Comparison of ENCODE assay signal across 17 cellular contexts in the genomic region with DNA sequence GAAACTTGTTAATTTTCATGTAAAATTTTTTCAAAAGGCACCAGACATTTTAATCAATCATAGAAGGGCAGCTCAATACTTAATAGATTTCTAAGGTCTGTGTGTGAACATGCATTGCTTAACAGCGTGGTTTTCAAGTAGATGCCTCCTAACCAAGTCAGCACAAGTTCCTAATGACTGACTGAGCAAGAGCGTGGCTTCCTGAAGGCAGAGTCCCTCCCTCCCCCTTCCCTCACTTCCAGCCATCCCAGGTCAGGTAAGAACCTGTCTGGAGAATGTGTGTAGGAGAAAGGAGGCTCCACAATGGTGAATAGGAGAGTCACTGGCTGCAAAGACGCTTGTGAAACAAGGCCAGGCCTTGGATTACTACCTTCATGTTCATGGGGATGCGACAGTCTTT. TPM values are rescaled to one million over a fixed set of nuclear protein-coding genes. Genes with fewer than 3 reads are reported as not detected.
DNase-seq lines count a peak whose midpoint lies in the region; ATAC-seq and TF ChIP-seq lines count a peak whose summit lies in the region.
"Had no signal": no experiment of that assay in that cellular context is flagged by ENCODE, and none has a peak within 500 bp of the region (broad histone marks: within the 10 kb centered on the region; RNA-seq: fewer than 3 reads in every experiment).

No MANE protein-coding gene starts in this region.

- H3K4me1 ChIP-seq in IMR-90 (ENCODE audit: control insufficient read depth, insufficient read depth, low read length): no peaks in the 10 kb centered on the region
- H3K4me1 ChIP-seq in endodermal cell (ENCODE audit: control insufficient read depth, insufficient read depth, low read length): no peaks in the 10 kb centered on the region

- TF ChIP-seq POLR2A in IMR-90 (IDR thresholded peaks at IDR 0.05; ENCODE audit: low read depth, low read length): no peak

- H3K27ac Mint-ChIP-seq in MCF 10A (ENCODE audit: low read depth, unreplicated experiment): peak overlapping the region; percentile 81
- H3K27ac Mint-ChIP-seq in T-helper 17 cell: no peak overlapping the region
- H3K27ac Mint-ChIP-seq in endodermal cell: no peak overlapping the region
- H3K27ac Mint-ChIP-seq: activated naive CD4-positive, alpha-beta T cell treated with anti-CD3 and anti-CD28 coated beads, Interleukin-2, amount 50 U/mL, for 24 hours; dendritic cell treated with granulocyte-macrophage colony-stimulating factor and Interleukin-4, amounts not matched to agents 40 ng/mL and 50 ng/mL, for 4 days had no signal

- TF ChIP-seq CTCF in IMR-90 (conservative IDR thresholded peaks at IDR 0.05; ENCODE audit: low read depth, low read length): no peak
- no peak for TF ChIP-seq CTCF in MCF 10A (IDR thresholded peaks at IDR 0.05; ENCODE audit: unreplicated experiment)
- no peak for TF ChIP-seq CTCF in kidney epithelial cell (IDR thresholded peaks at IDR 0.05; ENCODE audit: insufficient read depth, low read length, poor library complexity, severe bottlenecking)
- no peak for TF ChIP-seq CTCF in endodermal cell (conservative IDR thresholded peaks at IDR 0.05)

- no peaks in the 10 kb centered on the region for H4K20me1 ChIP-seq in IMR-90 (ENCODE audit: insufficient read depth, low read length)

- H3K4me3 ChIP-seq in IMR-90 (ENCODE audit: insufficient read depth, low read depth, low read length) (no peak overlapping the region), kidney epithelial cell (ENCODE audit: low read depth, low read length) (no peak overlapping the region), endodermal cell (ENCODE audit: low read length) (no peak overlapping the region)
- H3K4me3 ChIP-seq: thoracic aorta had no signal

- ATAC-seq in IMR-90 (ENCODE audit: low read depth) (no peak), T-helper 17 cell (no peak)

- H2BK15ac ChIP-seq in IMR-90 (ENCODE audit: low read depth, low read length): no peak overlapping the region

- H2AK5ac ChIP-seq in IMR-90 (ENCODE audit: low read depth, low read length): no peak overlapping the region

- H3K36me3 Mint-ChIP-seq in MCF 10A (ENCODE audit: insufficient read depth, unreplicated experiment): no peaks in the 10 kb centered on the region
- no peaks in the 10 kb centered on the region for H3K36me3 Mint-ChIP-seq in T-helper 17 cell (ENCODE audit: low read depth)
- no peaks in the 10 kb centered on the region for H3K36me3 Mint-ChIP-seq in endodermal cell (ENCODE audit: low read depth)
- H3K36me3 Mint-ChIP-seq: activated naive CD4-positive, alpha-beta T cell treated with anti-CD3 and anti-CD28 coated beads, Interleukin-2, amount 50 U/mL, for 24 hours had no signal

- in situ Hi-C loops in IMR-90 (cut with MboI; ENCODE audit: low sequenced_read_pairs): loop anchor here (25.0 kb wide), 1 partner anchor 999 kb away; no protein-coding TSS in a partner anchor

- no peak overlapping the region for H4K5ac ChIP-seq in IMR-90 (ENCODE audit: low read depth, low read length)

- no peak overlapping the region for H4K8ac ChIP-seq in IMR-90 (ENCODE audit: low read depth in 2 of 2, low read length in 2 of 2)

- H3K9me3 ChIP-seq in IMR-90 (ENCODE audit: control insufficient read depth, insufficient read depth, low read length) (no peaks in the 10 kb centered on the region), T-helper 17 cell (ENCODE audit: control insufficient read depth, low read length, poor library complexity, severe bottlenecking) (no peaks in the 10 kb centered on the region), endodermal cell (ENCODE audit: control insufficient read depth, low read length) (peaks cover 4% of the 10 kb centered on the region)
- H3K9me3 ChIP-seq: thoracic aorta had no signal

- no peak for TF ChIP-seq RAD21 in IMR-90 (IDR thresholded peaks at IDR 0.05; ENCODE audit: low read length)

- DNase-seq in AG08396 (ENCODE audit: low spot score) (peak; percentile 34), IMR-90 (peak; percentile 27), MCF 10A (ENCODE audit: unreplicated experiment) (peak; percentile 91), kidney epithelial cell (ENCODE audit: low read depth) (peak; percentile 57), T-helper 17 cell (no peak), epidermal melanocyte (ENCODE audit: insufficient read length, low spot score) (no peak), endodermal cell (no peak)
- DNase-seq in activated T-cell treated with anti-CD3 and anti-CD28 coated beads, Interleukin-2, amount 50 U/mL, for 1 hour: no peak
- DNase-seq: NCI-H510A treated with DMSO at 0.1 percent for 48 hours, RPMI8226, T-helper 9 cell had no signal

- H3K27ac ChIP-seq in IMR-90 (ENCODE audit: insufficient read depth, low read length) (no peak overlapping the region), endodermal cell (ENCODE audit: low read depth, low read length) (no peak overlapping the region)
- H3K27ac ChIP-seq: thoracic aorta had no signal

- H3K14ac ChIP-seq in IMR-90 (replicated peaks; ENCODE audit: low read depth, low read length): no peak overlapping the region

- H3K4me2 ChIP-seq in IMR-90 (ENCODE audit: low read depth, low read length): no peak overlapping the region

- no peak overlapping the region for H2BK20ac ChIP-seq in IMR-90 (ENCODE audit: low read depth, low read length)

- H3K9ac ChIP-seq in IMR-90 (ENCODE audit: low read depth, low read length) (no peak overlapping the region), endodermal cell (ENCODE audit: extremely low read depth, low read length, poor library complexity, severe bottlenecking) (no peak overlapping the region)

- BruUV-seq in IMR-90 (replicated peaks; lab: Mats Ljungman, UMichigan) (no TSS peak), MCF 10A (replicated peaks; lab: Mats Ljungman, UMichigan) (no TSS peak)

- H3K4ac ChIP-seq in IMR-90 (ENCODE audit: low read depth, low read length): no peak overlapping the region

- intact Hi-C loops in IMR-90 (cut with micrococcal nuclease): no loop called here
- intact Hi-C loops in MCF 10A (cut with micrococcal nuclease): no loop called here

- peaks cover 7% of the 10 kb centered on the region for H3K4me1 Mint-ChIP-seq in MCF 10A (ENCODE audit: insufficient read depth, unreplicated experiment)
- no peaks in the 10 kb centered on the region for H3K4me1 Mint-ChIP-seq in T-helper 17 cell
- H3K4me1 Mint-ChIP-seq in endodermal cell: peaks cover 6% of the 10 kb centered on the region
- H3K4me1 Mint-ChIP-seq: activated naive CD4-positive, alpha-beta T cell treated with anti-CD3 and anti-CD28 coated beads, Interleukin-2, amount 50 U/mL, for 24 hours had no signal

- H2BK5ac ChIP-seq in IMR-90 (ENCODE audit: low read depth, low read length, poor library complexity, severe bottlenecking): no peak overlapping the region

- CTCF ChIA-PET in IMR-90 (lab: Yijun Ruan, JAX) (interaction anchor here (1.4 kb wide), 1 partner anchor 8 kb away, joined by 4 read pairs; no protein-coding TSS in a partner anchor), MCF 10A (lab: Yijun Ruan, JAX) (interaction anchor here (0.8 to 5.1 kb wide), 13 partner anchors 8 to 751 kb away, joined by 3 to 40 read pairs (median 4); no protein-coding TSS in a partner anchor)

- no CpG with 5 or more reads among the region's 4 CpGs for WGBS in IMR-90 (ENCODE audit: extremely low coverage in 2 of 2, insufficient read length in 1 of 2), 2 experiments
- WGBS in endodermal cell (ENCODE audit: insufficient coverage in 1 of 2, insufficient read length in 1 of 2), 2 experiments: 83 to 91% methylated on average over 2 to 4 of the region's 4 CpGs

- dilution Hi-C loops in IMR-90 (cut with HindIII; ENCODE audit: low sequenced_read_pairs, unreplicated experiment): no loop called here

- no peak overlapping the region for H2BK120ac ChIP-seq in IMR-90 (ENCODE audit: low read depth, low read length)

- H3K27me3 Mint-ChIP-seq in MCF 10A (ENCODE audit: insufficient read depth, unreplicated experiment) (no peaks in the 10 kb centered on the region), T-helper 17 cell (peaks cover 27% of the 10 kb centered on the region), endodermal cell (ENCODE audit: insufficient read depth) (no peaks in the 10 kb centered on the region)
- H3K27me3 Mint-ChIP-seq: dendritic cell treated with granulocyte-macrophage colony-stimulating factor and Interleukin-4, amounts not matched to agents 40 ng/mL and 50 ng/mL, for 4 days had no signal

- H2AFZ ChIP-seq in IMR-90 (replicated peaks; ENCODE audit: low read length, poor library complexity): no peak overlapping the region

- no peak overlapping the region for H3K23ac ChIP-seq in IMR-90 (ENCODE audit: low read depth, low read length)

- H3K36me3 ChIP-seq in IMR-90 (ENCODE audit: control insufficient read depth, insufficient read depth, low read length): no peaks in the 10 kb centered on the region
- H3K36me3 ChIP-seq in kidney epithelial cell (ENCODE audit: control insufficient read depth, insufficient read depth, low read length): no peaks in the 10 kb centered on the region
- no peaks in the 10 kb centered on the region for H3K36me3 ChIP-seq in endodermal cell (ENCODE audit: control insufficient read depth, insufficient read depth, low read length)
- H3K36me3 ChIP-seq: thoracic aorta had no signal

- no peak overlapping the region for H3K18ac ChIP-seq in IMR-90 (ENCODE audit: low read depth, low read length)

- H4K91ac ChIP-seq in IMR-90 (ENCODE audit: insufficient read depth, low read depth, low read length): no peak overlapping the region

- POLR2A ChIA-PET in IMR-90 (lab: Charles Lee; ENCODE audit: unreplicated experiment) (no interaction called here), MCF 10A (lab: Yijun Ruan, JAX) (interaction anchor here (0.6 to 1.8 kb wide), 8 partner anchors 9 to 887 kb away, joined by 3 to 6 read pairs (median 4); no protein-coding TSS in a partner anchor)

- H2AK9ac ChIP-seq in IMR-90 (replicated peaks; ENCODE audit: low read depth, low read length, poor library complexity): no peak overlapping the region

- peak overlapping the region; percentile 54 for H3K4me3 Mint-ChIP-seq in MCF 10A (ENCODE audit: unreplicated experiment)
- H3K4me3 Mint-ChIP-seq in T-helper 17 cell: no peak overlapping the region
- H3K4me3 Mint-ChIP-seq in endodermal cell: no peak overlapping the region
- H3K4me3 Mint-ChIP-seq: activated naive CD4-positive, alpha-beta T cell treated with anti-CD3 and anti-CD28 coated beads, Interleukin-2, amount 50 U/mL, for 24 hours; dendritic cell treated with granulocyte-macrophage colony-stimulating factor and Interleukin-4, amounts not matched to agents 40 ng/mL and 50 ng/mL, for 4 days had no signal

- H3K9me3 Mint-ChIP-seq in MCF 10A (ENCODE audit: unreplicated experiment): no peaks in the 10 kb centered on the region
- peaks cover 3% of the 10 kb centered on the region for H3K9me3 Mint-ChIP-seq in endodermal cell
- H3K9me3 Mint-ChIP-seq: activated naive CD4-positive, alpha-beta T cell treated with anti-CD3 and anti-CD28 coated beads, Interleukin-2, amount 50 U/mL, for 24 hours; dendritic cell treated with granulocyte-macrophage colony-stimulating factor and Interleukin-4, amounts not matched to agents 40 ng/mL and 50 ng/mL, for 4 days had no signal

- H3K27me3 ChIP-seq in IMR-90 (ENCODE audit: control insufficient read depth, insufficient read depth, low read length): peaks cover 4% of the 10 kb centered on the region; the same call in 1 of the 2 replicates
- no peaks in the 10 kb centered on the region for H3K27me3 ChIP-seq in kidney epithelial cell (ENCODE audit: control insufficient read depth, insufficient read depth, low read length)
- no peaks in the 10 kb centered on the region for H3K27me3 ChIP-seq in endodermal cell (ENCODE audit: control insufficient read depth, insufficient read depth, low read length, poor library complexity, severe bottlenecking)

- no peaks in the 10 kb centered on the region for H3K79me1 ChIP-seq in IMR-90 (ENCODE audit: low read depth in 1 of 2, low read length in 2 of 2)

- H3K9me1 ChIP-seq in IMR-90 (ENCODE audit: insufficient read depth, low read length): no peaks in the 10 kb centered on the region

- H3K56ac ChIP-seq in IMR-90 (ENCODE audit: extremely low read depth, insufficient read depth, low read length): no peak overlapping the region

RNA-seq across cellular contexts. Expression of a gene that starts 33.5 kb away (rescaled TPM):
- total RNA-seq in IMR-90 (2012; rRNA removed): not detected in 2 replicates
- not detected in 2 replicates for polyA plus RNA-seq in IMR-90 (2012; rRNA removed)
- not detected in 2 replicates for polyA plus RNA-seq in IMR-90 (2012; cell fraction: cytosol; rRNA removed)
- polyA plus RNA-seq in IMR-90 (2012; cell fraction: nucleus; rRNA removed; ENCODE audit: low replicate concordance): not detected in 2 replicates
- not detected in 2 replicates for total RNA-seq in MCF 10A (2022)
- total RNA-seq in kidney epithelial cell: not detected in 2 replicates
- not detected for total RNA-seq in T-helper 17 cell
- total RNA-seq in endodermal cell: not detected
- polyA plus RNA-seq in endodermal cell (2013, experiment 1 of 2): 4.8 TPM
- polyA plus RNA-seq in endodermal cell (2013, experiment 2 of 2): 6.3 TPM
- total RNA-seq: A172, glomerular endothelial cell, left ventricle myocardium superior, thoracic aorta had no signal

Comparison
In these comparisons a context has a peak if more than half of its experiments do, and no peak if none do; other contexts are left out.
1. DNase-seq: peak in AG08396 (single experiment), IMR-90 (single experiment), MCF 10A (single experiment) and kidney epithelial cell (single experiment); none in activated T-cell treated with anti-CD3 and anti-CD28 coated beads, Interleukin-2, amount 50 U/mL, for 1 hour (single experiment), T-helper 17 cell (0 of 3), epidermal melanocyte (single experiment) and endodermal cell (single experiment).